ENCODE assay signal across 10 cellular contexts in genomic region chr19:38173324-38174041, GRCh38. TPM values are rescaled to one million over a fixed set of nuclear protein-coding genes. Genes with fewer than 3 reads are reported as not detected.
DNase-seq lines count a peak whose midpoint lies in the region; ATAC-seq lines count a peak whose summit lies in the region.
"Had no signal": no experiment of that assay in that cellular context is flagged by ENCODE, and none has a peak within 500 bp of the region (broad histone marks: within the 10 kb centered on the region; RNA-seq: fewer than 3 reads in every experiment).

No MANE protein-coding gene starts in this region.

- DNase-seq in Ammon's horn (ENCODE audit: low spot score) (peak; percentile 96), NCI-H2081 (lab: John Stamatoyannopoulos, UW) (peak; percentile 82 to 95), cerebellum (ENCODE audit: low spot score) (peak; percentile 60), medulla oblongata (ENCODE audit: extremely low spot score) (peak; percentile 88), OCI-M1 (lab: John Stamatoyannopoulos, UW) (no peak), HuH-7 (ENCODE audit: low spot score) (no peak), GM19238 (ENCODE audit: insufficient read length, low spot score) (no peak)
- DNase-seq: MV-4-11; stimulated activated CD4-positive, alpha-beta T cell treated with anti-CD3 and anti-CD28 coated beads, Interleukin-15, amount 100 ng/mL, for 24 hours had no signal

- no peak for ATAC-seq in GM21367 (IDR thresholded peaks at IDR 0.05; ENCODE audit: unreplicated experiment)

RNA-seq across cellular contexts. Expression of gene DPF1, which starts 50.5 kb away (rescaled TPM):
- total RNA-seq in cerebellum: 16.6 TPM

Comparison
In these comparisons a context has a peak if more than half of its experiments do, and no peak if none do; other contexts are left out.
1. DNase-seq: peak in Ammon's horn (single experiment), NCI-H2081 (2 of 2), cerebellum (single experiment) and medulla oblongata (single experiment); none in OCI-M1 (single experiment), HuH-7 (single experiment) and GM19238 (single experiment).